14 cellular contexts compared by ENCODE assay signal in the genomic region with DNA sequence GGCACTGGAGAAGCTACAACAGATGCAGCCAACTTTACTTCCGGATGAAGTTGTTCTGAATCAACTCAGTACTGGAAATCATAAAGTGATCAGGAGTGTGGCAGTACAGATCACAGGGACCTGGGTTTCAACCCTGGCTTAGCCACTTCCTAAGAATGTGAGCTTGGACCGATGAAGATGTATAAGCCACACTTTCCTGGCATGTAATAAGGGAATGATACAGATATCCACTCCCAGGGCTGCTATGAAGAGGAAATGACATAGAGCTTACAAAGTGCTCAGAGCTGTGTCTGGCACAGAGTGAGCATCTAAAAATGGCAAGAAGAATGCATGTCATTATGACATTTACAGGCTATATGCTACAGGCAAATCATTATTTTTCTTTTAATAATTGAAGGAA.
DNase-seq lines count a peak whose midpoint lies in the region; FAIRE-seq and TF ChIP-seq lines count a peak whose summit lies in the region.
"Had no signal": no experiment of that assay in that cellular context is flagged by ENCODE, and none has a peak within 500 bp of the region (broad histone marks: within the 10 kb centered on the region; RNA-seq: fewer than 3 reads in every experiment).

No MANE protein-coding gene starts in this region.

- DNase-seq in A172 (ENCODE audit: low spot score) (peak; percentile 49), H54 (ENCODE audit: insufficient read length, low spot score) (peak; percentile 17), astrocyte of the hippocampus (ENCODE audit: low read depth, low spot score) (peak; percentile 76), glomerular endothelial cell (ENCODE audit: extremely low read depth, low read depth, low spot score) (peak; percentile 74), mesothelial cell of epicardium (ENCODE audit: low spot score in 2 of 2, unreplicated experiment in 2 of 2) (no peak), NCI-H226 (no peak), NCI-H345 (lab: John Stamatoyannopoulos, UW) (no peak), NCI-H2227 treated with DMSO at 0.1 percent for 48 hours (lab: John Stamatoyannopoulos, UW) (no peak)
- DNase-seq: ACHN, NCI-H526 treated with DMSO at 0.1 percent for 48 hours, Peyer's patch, T-helper 9 cell had no signal

- no peak overlapping the region for H3K4me3 Mint-ChIP-seq in mesothelial cell of epicardium
- H3K4me3 Mint-ChIP-seq: activated T-helper 1 cell treated with anti-CD3 and anti-CD28 coated beads, Interleukin-12 subunit alpha, Interleukin-12 subunit beta, Interleukin-2, Interleukin-4 antibody, amounts not matched to agents 30 ng/mL and 10 ng/mL and 1 ng/mL, durations not matched to agents 14 hours and 24 hours and 36 hours had no signal

- H3K27me3 Mint-ChIP-seq in mesothelial cell of epicardium (ENCODE audit: low read depth) = peaks cover 61% of the 10 kb centered on the region

- no peak for TF ChIP-seq POLR2A in H54 (IDR thresholded peaks at IDR 0.05; ENCODE audit: low read depth, low read length)

- H3K36me3 Mint-ChIP-seq in mesothelial cell of epicardium = no peaks in the 10 kb centered on the region

- no peak for TF ChIP-seq CTCF in mesothelial cell of epicardium (IDR thresholded peaks at IDR 0.05; ENCODE audit: unreplicated experiment)

- FAIRE-seq in H54 (lab: Jason Lieb, UNC) = peak; percentile 69
- FAIRE-seq: K562 had no signal

- H3K27ac Mint-ChIP-seq in mesothelial cell of epicardium = no peak overlapping the region
- H3K27ac Mint-ChIP-seq: activated T-helper 1 cell treated with anti-CD3 and anti-CD28 coated beads, Interleukin-12 subunit alpha, Interleukin-12 subunit beta, Interleukin-2, Interleukin-4 antibody, amounts not matched to agents 30 ng/mL and 10 ng/mL and 1 ng/mL, durations not matched to agents 14 hours and 24 hours and 36 hours had no signal

- H3K9me3 Mint-ChIP-seq in mesothelial cell of epicardium = peaks cover 4% of the 10 kb centered on the region
- H3K9me3 Mint-ChIP-seq: activated T-helper 1 cell treated with anti-CD3 and anti-CD28 coated beads, Interleukin-12 subunit alpha, Interleukin-12 subunit beta, Interleukin-2, Interleukin-4 antibody, amounts not matched to agents 30 ng/mL and 10 ng/mL and 1 ng/mL, durations not matched to agents 14 hours and 24 hours and 36 hours had no signal

- H3K4me1 Mint-ChIP-seq in mesothelial cell of epicardium = no peaks in the 10 kb centered on the region

Comparison
In these comparisons a context has a peak if more than half of its experiments do, and no peak if none do; other contexts are left out.
1. DNase-seq: peak in A172 (single experiment), H54 (single experiment), astrocyte of the hippocampus (single experiment) and glomerular endothelial cell (single experiment); none in mesothelial cell of epicardium (0 of 2), NCI-H226 (single experiment), NCI-H345 (single experiment) and NCI-H2227 treated with DMSO at 0.1 percent for 48 hours (single experiment).